9 cellular contexts compared by ENCODE assay signal in genomic region chr18:49400398-49401072, GRCh38. TPM values are rescaled to one million over a fixed set of nuclear protein-coding genes. Genes with fewer than 3 reads are reported as not detected.
DNase-seq lines count a peak whose midpoint lies in the region; ATAC-seq and TF ChIP-seq lines count a peak whose summit lies in the region.
"Had no signal": no experiment of that assay in that cellular context is flagged by ENCODE, and none has a peak within 500 bp of the region (broad histone marks: within the 10 kb centered on the region; RNA-seq: fewer than 3 reads in every experiment).

No MANE protein-coding gene starts in this region.

- WGBS in neuronal stem cell (ENCODE audit: extremely low coverage in 2 of 2, insufficient read length in 2 of 2, insufficient replicate concordance in 1 of 2), 2 donors = no CpG with 5 or more reads among the region's 1 CpG

- TF ChIP-seq POLR2A in uterus (IDR thresholded peaks at IDR 0.05) = no peak

- H2AK5ac ChIP-seq in neuronal stem cell (ENCODE audit: low read depth, low read length) = no peak overlapping the region

- no peak overlapping the region for H3K9ac ChIP-seq in neuronal stem cell (ENCODE audit: low read depth, low read length, poor library complexity)

- H3K27me3 ChIP-seq in dorsolateral prefrontal cortex = no peaks in the 10 kb centered on the region
- no peaks in the 10 kb centered on the region for H3K27me3 ChIP-seq in uterus
- H3K27me3 ChIP-seq in neuronal stem cell (ENCODE audit: control insufficient read depth in 3 of 3, insufficient read depth in 3 of 3, low read depth in 1 of 3, low read length in 3 of 3) = no peaks in the 10 kb centered on the region
- H3K27me3 ChIP-seq: Peyer's patch had no signal

- no peak overlapping the region for H2AFZ ChIP-seq in neuronal stem cell (ENCODE audit: low read length)

- H2BK5ac ChIP-seq in neuronal stem cell (ENCODE audit: low read length) = no peak overlapping the region

- peak; percentile 70 for ATAC-seq in GM19025 (IDR thresholded peaks at IDR 0.05; ENCODE audit: low read depth, unreplicated experiment)
- ATAC-seq in HG03097 (IDR thresholded peaks at IDR 0.05; ENCODE audit: low FRiP score, unreplicated experiment) = peak; percentile 67

- H3K4me3 ChIP-seq in dorsolateral prefrontal cortex = peak overlapping the region in 4 of 59 donors; percentile 1 to 39 (median 14)
- no peak overlapping the region for H3K4me3 ChIP-seq in uterus
- H3K4me3 ChIP-seq in neuronal stem cell (ENCODE audit: low read length in 2 of 2) = no peak overlapping the region
- H3K4me3 ChIP-seq: Peyer's patch had no signal

- H4K8ac ChIP-seq in neuronal stem cell (ENCODE audit: low read depth, low read length) = no peak overlapping the region

- no peak overlapping the region for H2BK120ac ChIP-seq in neuronal stem cell (ENCODE audit: low read depth, low read length)

- no peak overlapping the region for H3K4ac ChIP-seq in neuronal stem cell (ENCODE audit: low read length)

- intact Hi-C loops in dorsolateral prefrontal cortex (cut with DNase I) (loop anchor here in 1 of 2 donors (5.0 kb wide), 1 partner anchor 723 kb away; no protein-coding TSS in a partner anchor), uterus (cut with DNase I; ENCODE audit: low total_unique reads) (no loop called here)

- H3K9me3 ChIP-seq in uterus (no peaks in the 10 kb centered on the region), neuronal stem cell (replicated peaks in 1 of 2; ENCODE audit: control insufficient read depth in 2 of 2, insufficient read depth in 1 of 2, low read depth in 1 of 2, low read length in 2 of 2) (peaks cover 0 to 4% of the 10 kb centered on the region in 2 donors)
- H3K9me3 ChIP-seq: Peyer's patch had no signal

- H3K4me1 ChIP-seq in uterus = peaks cover 3 to 6% of the 10 kb centered on the region in 2 donors
- peaks cover 0 to 3% of the 10 kb centered on the region in 2 donors for H3K4me1 ChIP-seq in neuronal stem cell (ENCODE audit: control insufficient read depth in 2 of 2, insufficient read depth in 1 of 2, low read depth in 1 of 2, low read length in 2 of 2)

- no peak for TF ChIP-seq CTCF in dorsolateral prefrontal cortex (IDR thresholded peaks at IDR 0.05 in 54 of 56, conservative IDR thresholded peaks at IDR 0.05 in 2 of 56; ENCODE audit: low read depth in 1 of 56, partially characterized antibody in 56 of 56)
- TF ChIP-seq CTCF in uterus (IDR thresholded peaks at IDR 0.05) = no peak

- DNase-seq in dorsolateral prefrontal cortex = no peak
- DNase-seq in pons (ENCODE audit: low spot score) = peak; percentile 79
- no peak for DNase-seq in uterus
- no peak for DNase-seq in neuronal stem cell (ENCODE audit: low spot score)
- no peak for DNase-seq in islet precursor cell
- DNase-seq in DMS 273 treated with DMSO at 0.1 percent for 48 hours (lab: John Stamatoyannopoulos, UW) = no peak
- DNase-seq: Peyer's patch had no signal

- H3K23ac ChIP-seq in neuronal stem cell (ENCODE audit: low read depth, low read length, poor library complexity) = no peak overlapping the region

- no peak overlapping the region for H2BK12ac ChIP-seq in neuronal stem cell (ENCODE audit: low read length)

- no peaks in the 10 kb centered on the region for H3K36me3 ChIP-seq in uterus
- H3K36me3 ChIP-seq in neuronal stem cell (replicated peaks in 1 of 2; ENCODE audit: control insufficient read depth in 2 of 2, insufficient read depth in 2 of 2, low read length in 2 of 2) = no peaks in the 10 kb centered on the region
- H3K36me3 ChIP-seq: Peyer's patch had no signal

- H3K4me2 ChIP-seq in neuronal stem cell (ENCODE audit: insufficient read depth, low read length, poor library complexity, severe bottlenecking) = no peak overlapping the region

- peak overlapping the region; percentile 1 to 94 (median 82) for H3K27ac ChIP-seq in dorsolateral prefrontal cortex
- H3K27ac ChIP-seq in uterus = no peak overlapping the region
- no peak overlapping the region for H3K27ac ChIP-seq in neuronal stem cell (replicated peaks; ENCODE audit: low read length)

- no peak overlapping the region for H2BK15ac ChIP-seq in neuronal stem cell (ENCODE audit: low read length)

- no peak overlapping the region for H3K14ac ChIP-seq in neuronal stem cell (ENCODE audit: low read length)

- no peak overlapping the region for H3K18ac ChIP-seq in neuronal stem cell (ENCODE audit: low read length)

- no peaks in the 10 kb centered on the region for H3K79me1 ChIP-seq in neuronal stem cell (ENCODE audit: low read depth, low read length)

- no peak overlapping the region for H4K91ac ChIP-seq in neuronal stem cell (ENCODE audit: low read depth, low read length, poor library complexity)

RNA-seq across cellular contexts. Expression of gene DYM, which starts 59.9 kb away (rescaled TPM):
- total RNA-seq in dorsolateral prefrontal cortex (100 to 1,000 TPM in 110 of 120 experiments, 10 to 100 TPM in 10; 83.0 to 165 (median 116) TPM), uterus (100 to 1,000 TPM in 3 of 4 donors, 10 to 100 TPM in 1; 52.3 to 182 (median 127) TPM)
- polyA plus RNA-seq in neuronal stem cell (2013, experiment 1 of 2) = 46.2 TPM
- 49.2 TPM for polyA plus RNA-seq in neuronal stem cell (2013, experiment 2 of 2)

Comparison
In these comparisons a context has a peak if more than half of its experiments do, and no peak if none do; other contexts are left out.
1. H3K27ac ChIP-seq: peak in dorsolateral prefrontal cortex (59 of 59); none in uterus (0 of 2) and neuronal stem cell (single experiment).